Comparison of ENCODE assay signal across 8 cellular contexts in genomic region chr3:36792342-36792741, GRCh38. TPM values are rescaled to one million over a fixed set of nuclear protein-coding genes. Genes with fewer than 3 reads are reported as not detected.
DNase-seq lines count a peak whose midpoint lies in the region; ATAC-seq, FAIRE-seq and TF ChIP-seq lines count a peak whose summit lies in the region.

No MANE protein-coding gene starts in this region.

- H2AFZ ChIP-seq in endothelial cell of umbilical vein (ENCODE audit: low read depth, low read length): no peak overlapping the region

- H3K36me3 ChIP-seq in DOHH2 (ENCODE audit: control insufficient read depth, low read length) (no peaks in the 10 kb centered on the region), endothelial cell of umbilical vein (ENCODE audit: control insufficient read depth in 2 of 2, extremely low read depth in 1 of 2, insufficient read depth in 2 of 2, low read length in 2 of 2) (no peaks in the 10 kb centered on the region)

- CTCF ChIA-PET in endothelial cell of umbilical vein (lab: Charles Lee): interaction anchor here (0.7 to 4.4 kb wide), 10 partner anchors 10 to 422 kb away, joined by 3 to 71 read pairs (median 3); no protein-coding TSS in a partner anchor

- POLR2A ChIA-PET in endothelial cell of umbilical vein (lab: Charles Lee): no interaction called here

- H3K4me3 ChIP-seq in DOHH2 (ENCODE audit: low read length) (no peak overlapping the region), endothelial cell of umbilical vein (replicated peaks in 1 of 3; ENCODE audit: insufficient read depth in 1 of 3, low read depth in 1 of 3, low read length in 3 of 3) (no peak overlapping the region)

- 0 out of 2 replicates have a peak, but pooled peaks cover 6% of the 10 kb centered on the region for H3K27me3 ChIP-seq in DOHH2 (ENCODE audit: control insufficient read depth, low read length)
- H3K27me3 ChIP-seq in endothelial cell of umbilical vein (ENCODE audit: control insufficient read depth in 2 of 2, insufficient read depth in 2 of 2, low read length in 2 of 2): peaks cover 0 to 6% of the 10 kb centered on the region in 2 experiments

- no peaks in the 10 kb centered on the region for H4K20me1 ChIP-seq in DOHH2 (ENCODE audit: control insufficient read depth, insufficient read depth, low read depth, low read length)
- H4K20me1 ChIP-seq in endothelial cell of umbilical vein (replicated peaks; ENCODE audit: control insufficient read depth, extremely low read depth, insufficient read depth, low read length): no peaks in the 10 kb centered on the region

- no peaks in the 10 kb centered on the region for H3K79me2 ChIP-seq in DOHH2 (ENCODE audit: control insufficient read depth, low read length)
- no peaks in the 10 kb centered on the region for H3K79me2 ChIP-seq in endothelial cell of umbilical vein (ENCODE audit: control insufficient read depth, insufficient read depth, low read length)

- H3K4me1 ChIP-seq in DOHH2 (ENCODE audit: control insufficient read depth, low read length) (no peaks in the 10 kb centered on the region), endothelial cell of umbilical vein (ENCODE audit: control insufficient read depth, extremely low read depth, insufficient read depth, low read length) (no peaks in the 10 kb centered on the region)

- ATAC-seq in GM21367 (IDR thresholded peaks at IDR 0.05; ENCODE audit: unreplicated experiment): peak; percentile 58

- peak; percentile 22 for TF ChIP-seq CTCF in DOHH2 (IDR thresholded peaks at IDR 0.05; ENCODE audit: low read depth, low read length, poor library complexity, severe bottlenecking)
- TF ChIP-seq CTCF in endothelial cell of umbilical vein (IDR thresholded peaks at IDR 0.05; ENCODE audit: extremely low read depth in 1 of 2, insufficient read depth in 1 of 2, low read depth in 1 of 2, low read length in 2 of 2): peak; percentile 27 to 49

- BruUV-seq in endothelial cell of umbilical vein (replicated peaks; lab: Mats Ljungman, UMichigan): no TSS peak

- H3K27ac ChIP-seq in DOHH2 (ENCODE audit: low read depth, low read length): no peak overlapping the region
- H3K27ac ChIP-seq in endothelial cell of umbilical vein (ENCODE audit: insufficient read depth, low read depth, low read length): no peak overlapping the region

- DNase-seq in NCI-H82 (lab: John Stamatoyannopoulos, UW) (peak; percentile 73), endothelial cell of umbilical vein (ENCODE audit: low read depth, low spot score) (peak; percentile 26), urothelium cell line (ENCODE audit: low spot score) (peak; percentile 28), GF-D8 (lab: John Stamatoyannopoulos, UW) (no peak), CD1c-positive myeloid dendritic cell (ENCODE audit: extremely low spot score) (no peak), GM12891 (ENCODE audit: insufficient read length, low spot score) (no peak)

- no peak overlapping the region for H3K9ac ChIP-seq in endothelial cell of umbilical vein (replicated peaks; ENCODE audit: extremely low read depth, insufficient read depth, low read length)

- dilution Hi-C loops in endothelial cell of umbilical vein (cut with MboI; ENCODE audit: extremely low pct_ligation_motif_present, low sequenced_read_pairs): no loop called here

- no peak for FAIRE-seq in endothelial cell of umbilical vein (lab: Jason Lieb, UNC)
- no peak for FAIRE-seq in urothelium cell line (lab: Jason Lieb, UNC)
- no peak for FAIRE-seq in GM12891 (lab: Jason Lieb, UNC)

- no peaks in the 10 kb centered on the region for H3K9me2 ChIP-seq in DOHH2 (replicated peaks; ENCODE audit: control insufficient read depth, low read length)

- H3K9me3 ChIP-seq in DOHH2 (ENCODE audit: control insufficient read depth, insufficient read depth, low read length) (no peaks in the 10 kb centered on the region), endothelial cell of umbilical vein (replicated peaks; ENCODE audit: control insufficient read depth, insufficient read depth, low read length) (no peaks in the 10 kb centered on the region)

- intact Hi-C loops in endothelial cell of umbilical vein (cut with micrococcal nuclease): loop anchor here (1.0 kb wide), 2 partner anchors 77 to 166 kb away; no protein-coding TSS in a partner anchor

- TF ChIP-seq POLR2A in endothelial cell of umbilical vein (IDR thresholded peaks at IDR 0.05; ENCODE audit: low read depth, low read length): no peak
- no peak for TF ChIP-seq POLR2A in GM12891 (IDR thresholded peaks at IDR 0.05; ENCODE audit: low read depth, low read length)

- H3K9me1 ChIP-seq in endothelial cell of umbilical vein (replicated peaks; ENCODE audit: control insufficient read depth, extremely low read depth, insufficient read depth, low read length): no peaks in the 10 kb centered on the region

- H3F3A ChIP-seq in DOHH2 (ENCODE audit: control insufficient read depth, insufficient read depth): no peaks in the 10 kb centered on the region

- H3K4me2 ChIP-seq in DOHH2 (ENCODE audit: low read length) (no peak overlapping the region), endothelial cell of umbilical vein (ENCODE audit: insufficient read depth, low read length) (no peak overlapping the region)

TF ChIP-seq in endothelial cell of umbilical vein, 7 proteins besides CTCF, POLR2A, EP300 and RAD21:
- TF ChIP-seq POLR2AphosphoS5 (IDR thresholded peaks at IDR 0.05; ENCODE audit: insufficient read depth, low read depth, low read length): no peak
- TF ChIP-seq MYC (IDR thresholded peaks at IDR 0.05; ENCODE audit: low read depth, low read length): no peak
- TF ChIP-seq GATA2 (IDR thresholded peaks at IDR 0.05; ENCODE audit: insufficient read depth, insufficient read length, low read depth, low read length): no peak
- TF ChIP-seq JUN (IDR thresholded peaks at IDR 0.05; ENCODE audit: borderline replicate concordance, insufficient read depth, insufficient read length, low read depth): no peak
- no peak for TF ChIP-seq FOS (IDR thresholded peaks at IDR 0.05; ENCODE audit: borderline replicate concordance, insufficient read depth, low read length)
- TF ChIP-seq, protein P1, sequence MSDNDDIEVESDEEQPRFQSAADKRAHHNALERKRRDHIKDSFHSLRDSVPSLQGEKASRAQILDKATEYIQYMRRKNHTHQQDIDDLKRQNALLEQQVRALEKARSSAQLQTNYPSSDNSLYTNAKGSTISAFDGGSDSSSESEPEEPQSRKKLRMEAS (IDR thresholded peaks at IDR 0.05; ENCODE audit: insufficient read depth, insufficient read length): no peak
- no peak for TF ChIP-seq EZH2 (IDR thresholded peaks at IDR 0.05; ENCODE audit: borderline replicate concordance, low read depth, low read length, severe bottlenecking)
TF ChIP-seq in endothelial cell of umbilical vein: peak in this region for 0.

TF ChIP-seq in GM12891, 5 proteins besides CTCF, POLR2A, EP300 and RAD21:
- TF ChIP-seq SPI1 (IDR thresholded peaks at IDR 0.05; ENCODE audit: low read depth, low read length) (no peak), PAX5 (IDR thresholded peaks at IDR 0.05; ENCODE audit: insufficient read depth, low read length, severe bottlenecking) (no peak), POU2F2 (IDR thresholded peaks at IDR 0.05; ENCODE audit: low read depth, low read length) (no peak), POLR2AphosphoS5 (IDR thresholded peaks at IDR 0.05; ENCODE audit: low read depth, low read length) (no peak), TAF1 (IDR thresholded peaks at IDR 0.05; ENCODE audit: low read depth, low read length) (no peak)

RNA-seq across cellular contexts. Expression of gene DCLK3, which starts 28.0 kb away (rescaled TPM):
- total RNA-seq in endothelial cell of umbilical vein: not detected in 2 replicates
- not detected in 2 replicates for polyA plus RNA-seq in endothelial cell of umbilical vein
- not detected in 2 replicates for polyA plus RNA-seq in endothelial cell of umbilical vein (2011; cell fraction: cytosol; rRNA removed)
- polyA plus RNA-seq in endothelial cell of umbilical vein (2011; cell fraction: nucleus; rRNA removed): not detected in 2 replicates
- not detected in 2 replicates for polyA plus RNA-seq in endothelial cell of umbilical vein (2012)
- polyA minus RNA-seq in endothelial cell of umbilical vein: not detected in 2 replicates
- polyA minus RNA-seq in endothelial cell of umbilical vein (2011; cell fraction: cytosol; rRNA and poly(A)+ RNA removed): not detected
- polyA minus RNA-seq in endothelial cell of umbilical vein (2011; cell fraction: nucleus; rRNA and poly(A)+ RNA removed): not detected in 2 replicates
- not detected for polyA plus RNA-seq in GM12891 (2012; ENCODE audit: low read depth, missing spikeins)

Comparison
In these comparisons a context has a peak if more than half of its experiments do, and no peak if none do; other contexts are left out.
1. DNase-seq: peak in NCI-H82 (single experiment), endothelial cell of umbilical vein (single experiment) and urothelium cell line (single experiment); none in GF-D8 (single experiment), CD1c-positive myeloid dendritic cell (single experiment) and GM12891 (single experiment).